In genomic region chr13:32264407-32264806, GRCh38 we compare ENCODE assay signal across 18 cellular contexts. TPM values are rescaled to one million over a fixed set of nuclear protein-coding genes. Genes with fewer than 3 reads are reported as not detected.
A peak's percentile ranks its signal among the peaks of the same experiment; 100 is the strongest.
DNase-seq lines count a peak whose midpoint lies in the region; ATAC-seq and TF ChIP-seq lines count a peak whose summit lies in the region.
"Had no signal": no experiment of that assay in that cellular context is flagged by ENCODE, and none has a peak within 500 bp of the region (broad histone marks: within the 10 kb centered on the region; RNA-seq: fewer than 3 reads in every experiment).

No MANE protein-coding gene starts in this region.

- no peak for TF ChIP-seq CTCF in RWPE2 (IDR thresholded peaks at IDR 0.05; ENCODE audit: poor library complexity, severe bottlenecking)
- no peak for TF ChIP-seq CTCF in epithelial cell of esophagus (IDR thresholded peaks at IDR 0.05; ENCODE audit: insufficient read depth, low read depth, low read length, missing control alignments)
- no peak for TF ChIP-seq CTCF in liver (IDR thresholded peaks at IDR 0.05; ENCODE audit: low read depth, low read length, missing input control)
- no peak for TF ChIP-seq CTCF in tibial nerve (IDR thresholded peaks at IDR 0.05)

- DNase-seq in RWPE2 (ENCODE audit: low spot score) (no peak), epithelial cell of esophagus (ENCODE audit: low read depth) (peak; percentile 17), tibial nerve (ENCODE audit: low spot score in 2 of 2) (peak; percentile 21 to 42), CD1c-positive myeloid dendritic cell (ENCODE audit: extremely low spot score) (no peak), HUDEP-2 (lab: John Stamatoyannopoulos, UW; ENCODE audit: unreplicated experiment in 76 of 76) (no peak)
- DNase-seq in activated CD4-positive, CD25-positive, alpha-beta regulatory T cell (lab: John Stamatoyannopoulos, UW): no peak
- DNase-seq: activated CD4-positive, alpha-beta T cell treated with anti-CD3 and anti-CD28 coated beads, Interleukin-2, amount 50 U/mL, for 1 hour; activated naive CD4-positive, alpha-beta T cell treated with Interleukin-2 at 50 U/mL for 16 hours; COR-L47; effector CD4-positive, alpha-beta T cell; MV-4-11; NCI-H446 treated with DMSO at 0.1 percent for 48 hours; SIG-M5; stimulated activated CD4-positive, alpha-beta T cell treated with anti-CD3 and anti-CD28 coated beads, Interleukin-4, amount 100 ng/mL, for 1 hour had no signal

- H3K9me3 ChIP-seq in RWPE2 (ENCODE audit: severe bottlenecking) (no peaks in the 10 kb centered on the region), liver (ENCODE audit: control insufficient read depth in 4 of 4, low read length in 3 of 4) (no peaks in the 10 kb centered on the region), tibial nerve (no peaks in the 10 kb centered on the region)
- H3K9me3 ChIP-seq: neutrophil, suprapubic skin had no signal

- ATAC-seq in RWPE2 (ENCODE audit: low read depth) (peak; percentile 12; the same call in 1 of the 3 replicates), HG03520 (IDR thresholded peaks at IDR 0.05; ENCODE audit: unreplicated experiment) (no peak)

- TF ChIP-seq POLR2A in tibial nerve (IDR thresholded peaks at IDR 0.05): no peak

- no peak overlapping the region for H3K4me3 ChIP-seq in RWPE2 (ENCODE audit: severe bottlenecking)
- H3K4me3 ChIP-seq in epithelial cell of esophagus (ENCODE audit: low read length): no peak overlapping the region
- no peak overlapping the region for H3K4me3 ChIP-seq in liver (ENCODE audit: low read depth in 1 of 3, low read length in 3 of 3)
- no peak overlapping the region for H3K4me3 ChIP-seq in tibial nerve
- H3K4me3 ChIP-seq: suprapubic skin had no signal

- H3K4me1 ChIP-seq in RWPE2 (ENCODE audit: insufficient read depth, poor library complexity, severe bottlenecking) (no peaks in the 10 kb centered on the region), liver (ENCODE audit: control insufficient read depth in 4 of 4, insufficient read depth in 4 of 4, low read length in 3 of 4) (peaks cover 3 to 19% (median 7%) of the 10 kb centered on the region in 4 donors), tibial nerve (peaks cover 0 to 47% (median 12%) of the 10 kb centered on the region in 4 donors)

- no peaks in the 10 kb centered on the region for H3K36me3 ChIP-seq in RWPE2 (ENCODE audit: low read depth)
- peaks cover 0 to 45% (median 24%) of the 10 kb centered on the region in 4 donors for H3K36me3 ChIP-seq in liver (ENCODE audit: control insufficient read depth in 4 of 4, insufficient read depth in 3 of 4, low read depth in 1 of 4, low read length in 3 of 4)
- H3K36me3 ChIP-seq in tibial nerve: peaks cover 0 to 36% (median 0%) of the 10 kb centered on the region in 3 donors

- H3K27me3 ChIP-seq in RWPE2 (ENCODE audit: insufficient read depth, poor library complexity, severe bottlenecking) (no peaks in the 10 kb centered on the region), liver (ENCODE audit: control insufficient read depth in 4 of 4, insufficient read depth in 4 of 4, low read length in 3 of 4) (no peaks in the 10 kb centered on the region), tibial nerve (no peaks in the 10 kb centered on the region)
- H3K27me3 ChIP-seq: neutrophil, suprapubic skin had no signal

- TF ChIP-seq EP300 in tibial nerve (IDR thresholded peaks at IDR 0.05): peak in 1 of 2 donors; percentile 59

- no peak overlapping the region for H3K27ac ChIP-seq in RWPE2 (ENCODE audit: poor library complexity, severe bottlenecking)
- peak overlapping the region in 1 of 2 donors; percentile 19 for H3K27ac ChIP-seq in liver (ENCODE audit: low read depth in 1 of 2, low read length in 2 of 2)
- peak overlapping the region in 3 of 4 donors; percentile 13 to 78 (median 53) for H3K27ac ChIP-seq in tibial nerve
- H3K27ac ChIP-seq: neutrophil, suprapubic skin had no signal

- no peak overlapping the region for H3K9ac ChIP-seq in liver (ENCODE audit: low read depth in 1 of 2, low read length in 2 of 2)

- TF ChIP-seq RAD21 in liver (IDR thresholded peaks at IDR 0.05): no peak

TF ChIP-seq in liver, 16 proteins besides CTCF, POLR2A, EP300 and RAD21:
- TF ChIP-seq ZBTB33 (IDR thresholded peaks at IDR 0.05): no peak
- TF ChIP-seq ATF3 (IDR thresholded peaks at IDR 0.05): no peak
- peak; percentile 27 for TF ChIP-seq SP1 (IDR thresholded peaks at IDR 0.05)
- TF ChIP-seq GABPA (IDR thresholded peaks at IDR 0.05 in 1 of 2, conservative IDR thresholded peaks at IDR 0.05 in 1 of 2): no peak
- peak; percentile 12 for TF ChIP-seq NR2F2 (IDR thresholded peaks at IDR 0.05)
- TF ChIP-seq JUND (IDR thresholded peaks at IDR 0.05): no peak
- TF ChIP-seq EGR1 (IDR thresholded peaks at IDR 0.05; ENCODE audit: low read depth in 2 of 2): no peak
- TF ChIP-seq YY1 (IDR thresholded peaks at IDR 0.05): no peak
- no peak for TF ChIP-seq REST (IDR thresholded peaks at IDR 0.05)
- no peak for TF ChIP-seq TAF1 (conservative IDR thresholded peaks at IDR 0.05)
- TF ChIP-seq RXRA (IDR thresholded peaks at IDR 0.05): no peak
- TF ChIP-seq FOXA1 (IDR thresholded peaks at IDR 0.05): no peak
- no peak for TF ChIP-seq MAX (IDR thresholded peaks at IDR 0.05)

RNA-seq across cellular contexts. Expression of gene ZAR1L, which starts 50.8 kb away (rescaled TPM):
- total RNA-seq in liver (not detected), tibial nerve (under 1 TPM in 1 of 4 donors, not detected in 3; 0.42 TPM)
- polyA plus RNA-seq in liver: not detected
- total RNA-seq: suprapubic skin had no signal

RNA-seq across cellular contexts. Expression of gene BRCA2, which starts 50.9 kb away (rescaled TPM):
- total RNA-seq in liver: 10 to 100 TPM in 1 of 2 donors, under 1 TPM in 1; 0.84 to 10.8 TPM
- polyA plus RNA-seq in liver: under 1 TPM; 0.39 to 0.88 TPM
- total RNA-seq in tibial nerve: 1 to 10 TPM in 2 of 4 donors, under 1 TPM in 2; 0.39 to 5.4 (median 2.1) TPM

Comparison
In these comparisons a context has a peak if more than half of its experiments do, and no peak if none do; other contexts are left out.
1. DNase-seq: peak in epithelial cell of esophagus (single experiment) and tibial nerve (2 of 2); none in RWPE2 (single experiment), activated CD4-positive, CD25-positive, alpha-beta regulatory T cell (0 of 4), CD1c-positive myeloid dendritic cell (single experiment) and HUDEP-2 (0 of 76).